In the genomic region with DNA sequence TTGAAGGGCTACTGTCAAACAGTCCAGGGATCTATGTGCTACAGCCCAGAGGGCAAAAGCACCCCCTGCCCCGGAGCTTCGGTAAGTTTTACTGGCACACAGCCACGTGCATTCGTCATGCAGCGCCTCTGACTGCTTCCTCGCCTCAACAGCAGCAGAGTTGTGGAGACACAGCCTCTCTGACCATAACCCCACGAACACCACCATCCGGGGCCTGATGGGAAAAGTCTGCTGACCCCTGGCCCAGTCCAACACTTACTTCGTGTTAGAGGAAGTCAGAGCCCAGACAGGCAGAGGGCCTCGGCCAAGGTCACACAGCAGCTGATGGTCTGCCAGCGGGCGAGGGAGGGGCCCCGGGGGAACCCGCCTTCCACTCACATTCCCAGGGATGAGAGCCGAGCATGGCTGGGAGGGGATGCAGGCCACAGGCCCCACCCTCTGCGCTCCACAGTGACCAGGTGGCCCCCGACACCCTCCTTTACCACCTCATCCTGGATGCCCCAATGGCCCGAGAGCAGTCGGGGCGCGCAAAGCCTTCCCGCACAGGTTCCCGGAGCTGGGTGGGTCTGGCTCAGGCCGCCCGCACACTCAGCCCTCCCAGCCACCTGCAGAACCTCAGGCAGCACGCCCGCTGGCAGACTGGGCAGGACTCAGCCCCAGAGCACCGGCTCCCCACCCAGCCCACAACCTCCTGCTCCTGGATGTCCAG, we compare ENCODE assay signal across 12 cellular contexts. TPM values are rescaled to one million over a fixed set of nuclear protein-coding genes. Genes with fewer than 3 reads are reported as not detected.
DNase-seq lines count a peak whose midpoint lies in the region; ATAC-seq, FAIRE-seq and TF ChIP-seq lines count a peak whose summit lies in the region.
"Had no signal": no experiment of that assay in that cellular context is flagged by ENCODE, and none has a peak within 500 bp of the region (broad histone marks: within the 10 kb centered on the region; RNA-seq: fewer than 3 reads in every experiment).

No MANE protein-coding gene starts in this region.

- DNase-seq in A549 (ENCODE audit: low read depth in 1 of 2, low spot score in 1 of 2) (no peak), esophagus muscularis mucosa (ENCODE audit: extremely low spot score) (no peak), mesothelial cell of epicardium (ENCODE audit: low spot score in 2 of 2, unreplicated experiment in 2 of 2) (no peak), DMS53 treated with DMSO at 0.1 percent for 48 hours (lab: John Stamatoyannopoulos, UW; ENCODE audit: unreplicated experiment) (no peak), D341Med (ENCODE audit: low spot score) (no peak), NCI-H446 treated with DMSO at 0.1 percent for 48 hours (lab: John Stamatoyannopoulos, UW) (no peak)
- DNase-seq: AML-193, NCI-H524, nephron progenitor cell, tibial artery had no signal

- peak overlapping the region; percentile 86 for H3K27ac Mint-ChIP-seq in mesothelial cell of epicardium
- H3K27ac Mint-ChIP-seq: nephron progenitor cell had no signal

- no peaks in the 10 kb centered on the region for H3K79me2 ChIP-seq in OCI-LY3 (ENCODE audit: low read length)

- H3K27me3 Mint-ChIP-seq in mesothelial cell of epicardium (ENCODE audit: low read depth) = no peaks in the 10 kb centered on the region

- TF ChIP-seq POLR2A in A549 (IDR thresholded peaks at IDR 0.05; ENCODE audit: low read length) (no peak), esophagus muscularis mucosa (IDR thresholded peaks at IDR 0.05; ENCODE audit: low read depth) (no peak)

- H3K36me3 Mint-ChIP-seq in mesothelial cell of epicardium = peaks cover 3% of the 10 kb centered on the region

- no peak for FAIRE-seq in A549 (lab: Jason Lieb, UNC)

- peak; percentile 5 to 16; a peak in 4 of 6 replicates for ATAC-seq in A549
- ATAC-seq in GM18517 (IDR thresholded peaks at IDR 0.05; ENCODE audit: unreplicated experiment) = no peak

- peak overlapping the region; percentile 2; the same call in 1 of the 2 replicates for H3K9ac ChIP-seq in OCI-LY3 (ENCODE audit: low read length)

- peaks cover 18% of the 10 kb centered on the region for H3K4me1 Mint-ChIP-seq in mesothelial cell of epicardium

- no peaks in the 10 kb centered on the region for H3K9me3 Mint-ChIP-seq in mesothelial cell of epicardium
- H3K9me3 Mint-ChIP-seq: nephron progenitor cell had no signal

- H3K4me3 ChIP-seq in A549 (no peak overlapping the region), OCI-LY3 (ENCODE audit: low read length) (no peak overlapping the region; the same call in 1 of the 2 replicates), esophagus muscularis mucosa (no peak overlapping the region)
- H3K4me3 ChIP-seq: tibial artery had no signal

- no peaks in the 10 kb centered on the region for H4K20me1 ChIP-seq in OCI-LY3 (ENCODE audit: insufficient read depth, low read length)

- WGBS in A549 (ENCODE audit: missing lambda C conversion rate) = 67% methylated on average over 16 of the region's 28 CpGs
- WGBS in esophagus muscularis mucosa = 55% methylated on average over 20 of the region's 28 CpGs

- TF ChIP-seq CTCF in A549 (IDR thresholded peaks at IDR 0.05) (no peak), OCI-LY3 (IDR thresholded peaks at IDR 0.05; ENCODE audit: low read depth, low read length) (no peak), esophagus muscularis mucosa (IDR thresholded peaks at IDR 0.05) (no peak), mesothelial cell of epicardium (IDR thresholded peaks at IDR 0.05; ENCODE audit: unreplicated experiment) (no peak)

- H3K4me1 ChIP-seq in A549 (peaks cover 25% of the 10 kb centered on the region; the same call in 2 of the 3 replicates), OCI-LY3 (ENCODE audit: low read length) (peaks cover 24% of the 10 kb centered on the region), esophagus muscularis mucosa (peaks cover 23 to 41% (median 35%) of the 10 kb centered on the region in 4 donors)

- POLR2A ChIA-PET in A549 (lab: Yijun Ruan, JAX) = interaction anchor here (0.6 to 1.4 kb wide), 2 partner anchors 36 to 1367 kb away, joined by 3 read pairs; no protein-coding TSS in a partner anchor

- H3K9me3 ChIP-seq in A549 (no peaks in the 10 kb centered on the region), OCI-LY3 (ENCODE audit: insufficient read depth, low read length) (no peaks in the 10 kb centered on the region), esophagus muscularis mucosa (no peaks in the 10 kb centered on the region)
- H3K9me3 ChIP-seq: tibial artery had no signal

- no peak overlapping the region for H2AFZ ChIP-seq in OCI-LY3 (ENCODE audit: low read depth, low read length)

- H3K4me2 ChIP-seq in A549 = no peak overlapping the region
- peak overlapping the region; percentile 48; the same call in 1 of the 2 replicates for H3K4me2 ChIP-seq in OCI-LY3 (ENCODE audit: low read length)

- H3K27ac ChIP-seq in A549 (peak overlapping the region in 1 of 2 experiments; percentile 43; a peak in 3 of 6 replicates), OCI-LY3 (ENCODE audit: low read length) (peak overlapping the region; percentile 75), esophagus muscularis mucosa (replicated peaks in 1 of 4) (peak overlapping the region; percentile 35 to 46 (median 40))

- peak overlapping the region; percentile 36 for H3K4me3 Mint-ChIP-seq in mesothelial cell of epicardium
- H3K4me3 Mint-ChIP-seq: nephron progenitor cell had no signal

- TF ChIP-seq RAD21 in A549 (conservative IDR thresholded peaks at IDR 0.05 in 1 of 2, IDR thresholded peaks at IDR 0.05 in 1 of 2) = no peak

- no peak for TF ChIP-seq EP300 in A549 (IDR thresholded peaks at IDR 0.05)
- TF ChIP-seq EP300 in esophagus muscularis mucosa (IDR thresholded peaks at IDR 0.05) = no peak

- CTCF ChIA-PET in A549 (lab: Yijun Ruan, JAX) = interaction anchor here (0.9 to 4.2 kb wide), 2 partner anchors 11 to 234 kb away, joined by 3 to 26 read pairs; no protein-coding TSS in a partner anchor

- intact Hi-C loops in esophagus muscularis mucosa (cut with DNase I) = no loop called here

- peaks cover 5% of the 10 kb centered on the region for H3K36me3 ChIP-seq in OCI-LY3 (replicated peaks; ENCODE audit: low read depth, low read length)
- peaks cover 5 to 13% (median 6%) of the 10 kb centered on the region in 4 donors for H3K36me3 ChIP-seq in esophagus muscularis mucosa

- no peaks in the 10 kb centered on the region for H3K27me3 ChIP-seq in OCI-LY3 (ENCODE audit: low read depth, low read length)
- peaks cover 0 to 14% (median 2%) of the 10 kb centered on the region in 4 donors for H3K27me3 ChIP-seq in esophagus muscularis mucosa

TF ChIP-seq in A549, 52 proteins besides CTCF, POLR2A, EP300 and RAD21 (continues in another document):
- no peak for TF ChIP-seq RFX5 (IDR thresholded peaks at IDR 0.05)
- no peak for TF ChIP-seq KDM5A (IDR thresholded peaks at IDR 0.05)
- TF ChIP-seq, protein P1, sequence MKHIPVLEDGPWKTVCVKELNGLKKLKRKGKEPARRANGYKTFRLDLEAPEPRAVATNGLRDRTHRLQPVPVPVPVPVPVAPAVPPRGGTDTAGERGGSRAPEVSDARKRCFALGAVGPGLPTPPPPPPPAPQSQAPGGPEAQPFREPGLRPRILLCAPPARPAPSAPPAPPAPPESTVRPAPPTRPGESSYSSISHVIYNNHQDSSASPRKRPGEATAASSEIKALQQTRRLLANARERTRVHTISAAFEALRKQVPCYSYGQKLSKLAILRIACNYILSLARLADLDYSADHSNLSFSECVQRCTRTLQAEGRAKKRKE (CRISPR knock-in tag; IDR thresholded peaks at IDR 0.05; ENCODE audit: low read depth) = no peak
- no peak for TF ChIP-seq FOSL2 (IDR thresholded peaks at IDR 0.05)
- TF ChIP-seq FOSL2 (CRISPR knock-in tag; IDR thresholded peaks at IDR 0.05) = no peak

RNA-seq across cellular contexts. Expression of a gene that starts 5.0 kb away (rescaled TPM):
- 0.19 and 0.30 TPM in 2 replicates for polyA plus RNA-seq in A549 (2011; rRNA removed)
- polyA plus RNA-seq in A549 (2012; cell fraction: cytosol; rRNA removed) = 1.3 and 2.3 TPM in 2 replicates
- polyA plus RNA-seq in A549 (2012; cell fraction: nucleus; rRNA removed) = 4.5 and 8.2 TPM in 2 replicates
- 1.7 to 2.0 TPM (median 1.9 TPM) in 3 replicates for polyA plus RNA-seq in A549 (2017; fragmentation: RNase III; extraction: RNeasy Plus Mini Kit Qiagen cat#74134 plus additional on column Dnase treatment)
- 0.21 and 0.24 TPM in 2 replicates for polyA minus RNA-seq in A549 (2011; rRNA and poly(A)+ RNA removed)
- 1 to 10 TPM in 1 of 4 donors, under 1 TPM in 2, not detected in 1; 0.58 to 1.0 (median 0.99) TPM for total RNA-seq in esophagus muscularis mucosa
- total RNA-seq in mesothelial cell of epicardium = 9.0 to 10.4 TPM (median 9.2 TPM) in 3 replicates

RNA-seq across cellular contexts. Expression of a gene that starts 8.7 kb away (rescaled TPM):
- 18.5 and 28.7 TPM in 2 replicates for polyA plus RNA-seq in A549 (2011; rRNA removed)
- polyA plus RNA-seq in A549 (2012; cell fraction: cytosol; rRNA removed) = 158 and 210 TPM in 2 replicates
- polyA plus RNA-seq in A549 (2012; cell fraction: nucleus; rRNA removed) = 114 and 225 TPM in 2 replicates
- 96.9 to 101 TPM (median 99.7 TPM) in 3 replicates for polyA plus RNA-seq in A549 (2017; fragmentation: RNase III; extraction: RNeasy Plus Mini Kit Qiagen cat#74134 plus additional on column Dnase treatment)
- 12.4 and 18.2 TPM in 2 replicates for polyA minus RNA-seq in A549 (2011; rRNA and poly(A)+ RNA removed)
- total RNA-seq in esophagus muscularis mucosa = 100 to 1,000 TPM in 2 of 4 donors, 10 to 100 TPM in 2; 77.5 to 140 (median 109) TPM
- total RNA-seq in mesothelial cell of epicardium = 105 to 115 TPM (median 108 TPM) in 3 replicates

RNA-seq across cellular contexts. Expression of a gene that starts 15.6 kb away (rescaled TPM):
- polyA plus RNA-seq in A549 (2011; rRNA removed) (9.1 and 11.8 TPM in 2 replicates), A549 (2017; fragmentation: RNase III; extraction: RNeasy Plus Mini Kit Qiagen cat#74134 plus additional on column Dnase treatment) (27.7 to 33.4 TPM (median 31.4 TPM) in 3 replicates)
- 17.7 and 27.8 TPM in 2 replicates for polyA plus RNA-seq in A549 (2012; cell fraction: cytosol; rRNA removed)
- polyA plus RNA-seq in A549 (2012; cell fraction: nucleus; rRNA removed) = 45.7 and 73.9 TPM in 2 replicates
- polyA minus RNA-seq in A549 (2011; rRNA and poly(A)+ RNA removed) = 23.7 and 25.2 TPM in 2 replicates
- total RNA-seq in esophagus muscularis mucosa (10 to 100 TPM; 20.3 to 72.2 (median 31.8) TPM), mesothelial cell of epicardium (168 to 177 TPM (median 172 TPM) in 3 replicates)

RNA-seq across cellular contexts. Expression of a gene that starts 27.2 kb away (rescaled TPM):
- polyA plus RNA-seq in A549 (2011; rRNA removed) = 12.2 and 16.2 TPM in 2 replicates
- 35.2 and 42.6 TPM in 2 replicates for polyA plus RNA-seq in A549 (2012; cell fraction: cytosol; rRNA removed)
- 108 and 121 TPM in 2 replicates for polyA plus RNA-seq in A549 (2012; cell fraction: nucleus; rRNA removed)
- 33.6 to 34.2 TPM (median 34.0 TPM) in 3 replicates for polyA plus RNA-seq in A549 (2017; fragmentation: RNase III; extraction: RNeasy Plus Mini Kit Qiagen cat#74134 plus additional on column Dnase treatment)
- 18.6 and 21.3 TPM in 2 replicates for polyA minus RNA-seq in A549 (2011; rRNA and poly(A)+ RNA removed)
- 10 to 100 TPM; 52.2 to 95.7 (median 73.2) TPM for total RNA-seq in esophagus muscularis mucosa
- 71.7 to 73.0 TPM (median 71.8 TPM) in 3 replicates for total RNA-seq in mesothelial cell of epicardium

RNA-seq across cellular contexts. Expression of a gene that starts 36.3 kb away (rescaled TPM):
- polyA plus RNA-seq in A549 (2011; rRNA removed) = 92.4 and 151 TPM in 2 replicates
- polyA plus RNA-seq in A549 (2012; cell fraction: cytosol; rRNA removed) = 111 and 147 TPM in 2 replicates
- 246 and 410 TPM in 2 replicates for polyA plus RNA-seq in A549 (2012; cell fraction: nucleus; rRNA removed)
- polyA plus RNA-seq in A549 (2017; fragmentation: RNase III; extraction: RNeasy Plus Mini Kit Qiagen cat#74134 plus additional on column Dnase treatment) = 178 to 201 TPM (median 189 TPM) in 3 replicates
- 38.3 and 44.0 TPM in 2 replicates for polyA minus RNA-seq in A549 (2011; rRNA and poly(A)+ RNA removed)
- total RNA-seq in esophagus muscularis mucosa = 100 to 1,000 TPM; 236 to 601 (median 429) TPM
- 659 to 674 TPM (median 670 TPM) in 3 replicates for total RNA-seq in mesothelial cell of epicardium
